In genomic region chr15:80170596-80170995, GRCh38 we compare ENCODE assay signal across 27 cellular contexts.
"Had no signal": no experiment of that assay in that cellular context is flagged by ENCODE, and none has a peak within 500 bp of the region (broad histone marks: within the 10 kb centered on the region; RNA-seq: fewer than 3 reads in every experiment).

No MANE protein-coding gene starts in this region.

- H3K36me3 ChIP-seq: colonic mucosa had no signal

- FAIRE-seq: endometrium, islet of Langerhans, keratinocyte had no signal

- H3K9me3 ChIP-seq: colonic mucosa, esophagus squamous epithelium, gastrocnemius medialis, heart right ventricle, left ventricle myocardium inferior, lower lobe of right lung, mucosa of descending colon had no signal

- H3K9me3 Mint-ChIP-seq: dendritic cell treated with granulocyte-macrophage colony-stimulating factor and Interleukin-4, amounts not matched to agents 40 ng/mL and 50 ng/mL, for 4 days; effector memory CD8-positive, alpha-beta T cell; mesothelial cell of epicardium; naive B cell had no signal

- DNase-seq: colonic mucosa; cortex of kidney; effector CD8-positive, alpha-beta T cell; effector memory CD8-positive, alpha-beta T cell; endodermal cell; erythroblast; esophagus squamous epithelium; foreskin fibroblast; foreskin melanocyte; gastrocnemius medialis; glutamatergic neuron; head of caudate nucleus; heart right ventricle; hippocampal formation; left cardiac atrium; left ventricle myocardium inferior; lower lobe of right lung; mesenchymal stem cell; mucosa of descending colon; naive B cell had no signal

- H3K27ac ChIP-seq: colonic mucosa, epithelial cell of prostate, esophagus squamous epithelium, gastrocnemius medialis, heart right ventricle, left ventricle myocardium inferior, lower lobe of right lung had no signal

- H3K36me3 Mint-ChIP-seq: naive B cell had no signal

- H3K27ac Mint-ChIP-seq: dendritic cell treated with granulocyte-macrophage colony-stimulating factor and Interleukin-4, amounts not matched to agents 40 ng/mL and 50 ng/mL, for 4 days; effector memory CD8-positive, alpha-beta T cell; endodermal cell; mesothelial cell of epicardium had no signal

- ATAC-seq: effector memory CD8-positive, alpha-beta T cell; esophagus mucosa; gastrocnemius medialis; heart right ventricle; left cardiac atrium; lower lobe of right lung; mucosa of descending colon had no signal

- H3K4me1 ChIP-seq: colonic mucosa, lower lobe of right lung had no signal

- H3K27me3 ChIP-seq: colonic mucosa, esophagus squamous epithelium, gastrocnemius medialis, heart right ventricle had no signal

- H3K4me3 ChIP-seq: colonic mucosa, esophagus squamous epithelium, gastrocnemius medialis, heart right ventricle, left ventricle myocardium inferior, lower lobe of right lung, mucosa of descending colon had no signal

- H3K4me1 Mint-ChIP-seq: endodermal cell, mesothelial cell of epicardium, naive B cell had no signal

- H3K27me3 Mint-ChIP-seq: dendritic cell treated with granulocyte-macrophage colony-stimulating factor and Interleukin-4, amounts not matched to agents 40 ng/mL and 50 ng/mL, for 4 days; effector memory CD8-positive, alpha-beta T cell; naive B cell had no signal

- H3K4me3 Mint-ChIP-seq: dendritic cell treated with granulocyte-macrophage colony-stimulating factor and Interleukin-4, amounts not matched to agents 40 ng/mL and 50 ng/mL, for 4 days; effector memory CD8-positive, alpha-beta T cell; endodermal cell; mesothelial cell of epicardium; naive B cell had no signal
